In genomic region chr18:23066060-23066459, GRCh38 we compare ENCODE assay signal across 19 cellular contexts.
DNase-seq lines count a peak whose midpoint lies in the region; ATAC-seq and TF ChIP-seq lines count a peak whose summit lies in the region.
"Had no signal": no experiment of that assay in that cellular context is flagged by ENCODE, and none has a peak within 500 bp of the region (broad histone marks: within the 10 kb centered on the region; RNA-seq: fewer than 3 reads in every experiment).

No MANE protein-coding gene starts in this region.

- H3K9me3 Mint-ChIP-seq in GM23338 (peaks cover 8% of the 10 kb centered on the region), mesothelial cell of epicardium (peaks cover 9% of the 10 kb centered on the region)

- H3K36me3 Mint-ChIP-seq in GM23338 (ENCODE audit: low read depth) (0 out of 3 replicates have a peak, but pooled peaks cover 5% of the 10 kb centered on the region), mesothelial cell of epicardium (peaks cover 5% of the 10 kb centered on the region)

- peaks cover 6% of the 10 kb centered on the region; the same call in 1 of the 2 replicates for H3K4me1 ChIP-seq in GM23338 (ENCODE audit: insufficient read depth)
- H3K4me1 ChIP-seq in colonic mucosa = no peaks in the 10 kb centered on the region

- no peak overlapping the region for H3K27ac Mint-ChIP-seq in GM23338
- peak overlapping the region; percentile 47 for H3K27ac Mint-ChIP-seq in mesothelial cell of epicardium
- H3K27ac Mint-ChIP-seq: CD4-positive, alpha-beta T cell had no signal

- ATAC-seq in GM23338 (no peak), GM19324 (IDR thresholded peaks at IDR 0.05; ENCODE audit: low FRiP score, unreplicated experiment) (no peak)
- ATAC-seq: A549, GM12878, SK-N-SH treated with all-trans-retinoic acid at 6 μM for 48 hours had no signal

- H3K36me3 ChIP-seq in GM23338 (ENCODE audit: insufficient read depth) (no peaks in the 10 kb centered on the region; the same call in 1 of the 2 replicates), colonic mucosa (no peaks in the 10 kb centered on the region)
- H3K36me3 ChIP-seq: BLaER1, Peyer's patch had no signal

- TF ChIP-seq CTCF in GM23338 (conservative IDR thresholded peaks at IDR 0.05; ENCODE audit: low read depth in 2 of 2) (no peak), mesothelial cell of epicardium (IDR thresholded peaks at IDR 0.05; ENCODE audit: unreplicated experiment) (no peak), colonic mucosa (IDR thresholded peaks at IDR 0.05) (no peak)

- H3K27me3 ChIP-seq in GM23338 (ENCODE audit: insufficient read depth) (no peaks in the 10 kb centered on the region), colonic mucosa (no peaks in the 10 kb centered on the region)
- H3K27me3 ChIP-seq: BLaER1, Peyer's patch had no signal

- H3K9me3 ChIP-seq in colonic mucosa = no peaks in the 10 kb centered on the region
- H3K9me3 ChIP-seq: A549, Peyer's patch had no signal

- no peak overlapping the region for H3K4me2 ChIP-seq in GM23338
- H3K4me2 ChIP-seq: A549, BLaER1 had no signal

- H3K27ac ChIP-seq in GM23338 (ENCODE audit: low read depth) (no peak overlapping the region), colonic mucosa (no peak overlapping the region)
- H3K27ac ChIP-seq: A549, BLaER1, Peyer's patch had no signal

- peaks cover 2% of the 10 kb centered on the region; the same call in 1 of the 2 replicates for H3K9me2 ChIP-seq in GM23338 (ENCODE audit: insufficient read depth)

- H3F3A ChIP-seq in GM23338 (replicated peaks; ENCODE audit: low read depth) = no peaks in the 10 kb centered on the region

- no peak overlapping the region for H3K9ac ChIP-seq in colonic mucosa (ENCODE audit: low read depth in 2 of 2, low read length in 2 of 2)
- H3K9ac ChIP-seq: BLaER1 had no signal

- peaks cover 4% of the 10 kb centered on the region for H3K27me3 Mint-ChIP-seq in GM23338 (ENCODE audit: insufficient read depth, low read depth, poor library complexity)
- H3K27me3 Mint-ChIP-seq in mesothelial cell of epicardium (ENCODE audit: low read depth) = no peaks in the 10 kb centered on the region
- H3K27me3 Mint-ChIP-seq: CD4-positive, alpha-beta T cell had no signal

- H3K79me2 ChIP-seq in GM23338 (replicated peaks; ENCODE audit: insufficient read depth) = no peaks in the 10 kb centered on the region

- H2AFZ ChIP-seq in GM23338 = peak overlapping the region; percentile 43; the same call in 1 of the 2 replicates

- H4K20me1 ChIP-seq in GM23338 (replicated peaks; ENCODE audit: insufficient read depth) = no peaks in the 10 kb centered on the region
- H4K20me1 ChIP-seq: BLaER1 had no signal

- H3K4me3 Mint-ChIP-seq in GM23338 (no peak overlapping the region), mesothelial cell of epicardium (no peak overlapping the region)
- H3K4me3 Mint-ChIP-seq: CD4-positive, alpha-beta T cell had no signal

- no peak overlapping the region for H3K4me3 ChIP-seq in GM23338
- H3K4me3 ChIP-seq in colonic mucosa = no peak overlapping the region
- H3K4me3 ChIP-seq: A549, BLaER1, GM12878, Peyer's patch had no signal

- H3K4me1 Mint-ChIP-seq in GM23338 (peaks cover 19% of the 10 kb centered on the region), mesothelial cell of epicardium (peaks cover 4% of the 10 kb centered on the region)

- DNase-seq in GM23338 (ENCODE audit: low spot score) (no peak), amniotic epithelial cell (ENCODE audit: low read depth) (peak; percentile 55), mesothelial cell of epicardium (ENCODE audit: low spot score in 2 of 2, unreplicated experiment in 2 of 2) (no peak), colonic mucosa (no peak)
- DNase-seq in NK-92 treated with Interleukin-12 subunit alpha and Interleukin-12 subunit beta, amount 100 ng/mL, for 24 hours (lab: John Stamatoyannopoulos, UW) = no peak
- DNase-seq in activated naive CD4-positive, alpha-beta T cell treated with Interleukin-2 at 50 U/mL for 16 hours = no peak
- DNase-seq: CD4-positive, alpha-beta T cell; COR-L47; DND-41; Kasumi-1; NCI-H1417 treated with DMSO at 0.1 percent for 48 hours; NCI-H1930; NCI-H748 treated with DMSO at 0.1 percent for 48 hours; Peyer's patch had no signal

- intact Hi-C loops in colonic mucosa (cut with DNase I) = no loop called here

TF ChIP-seq in GM23338, 12 proteins besides CTCF, POLR2A, EP300 and RAD21 (continues in another document):
- TF ChIP-seq NANOG (IDR thresholded peaks at IDR 0.05; ENCODE audit: borderline replicate concordance) (no peak), EZH2 (IDR thresholded peaks at IDR 0.05; ENCODE audit: low read depth, unreplicated experiment) (no peak), ZNF114 (CRISPR knock-in tag; IDR thresholded peaks at IDR 0.05) (no peak), POLR2AphosphoS5 (IDR thresholded peaks at IDR 0.05; ENCODE audit: low read depth) (no peak), ETS1 (IDR thresholded peaks at IDR 0.05) (no peak), EZH2phosphoT487 (IDR thresholded peaks at IDR 0.05; ENCODE audit: unreplicated experiment) (no peak), ZNF462 (CRISPR knock-in tag; IDR thresholded peaks at IDR 0.05) (no peak), STAT1 (IDR thresholded peaks at IDR 0.05; ENCODE audit: unreplicated experiment) (no peak)
